1 cellular context compared by ENCODE assay signal in the genomic region with DNA sequence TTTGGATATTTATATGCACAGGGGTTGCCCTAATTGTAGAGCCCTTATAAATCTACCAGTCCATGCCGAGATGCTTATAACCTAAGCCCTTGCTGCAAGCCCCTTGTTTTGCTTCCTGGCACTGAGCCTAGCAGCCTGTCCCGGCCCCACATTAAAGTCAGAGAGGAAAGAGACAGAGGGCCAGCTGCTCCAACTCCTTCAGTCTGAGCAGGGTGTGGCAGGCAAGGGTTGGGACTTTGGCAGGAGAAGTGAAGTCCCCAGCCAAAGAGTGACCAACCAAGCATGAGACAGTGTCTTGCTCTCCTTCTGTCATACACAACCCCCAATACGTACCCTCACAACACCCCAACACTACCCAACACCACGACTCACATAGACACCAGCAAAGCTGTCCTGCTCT.
TF ChIP-seq lines count a peak whose summit lies in the region.

No MANE protein-coding gene starts in this region.

TF ChIP-seq in WTC11, 78 proteins besides CTCF, POLR2A, EP300 and RAD21 (continued from another document):
- no peak for TF ChIP-seq TCF7 (CRISPR knock-in tag; IDR thresholded peaks at IDR 0.05; ENCODE audit: low read depth)
- TF ChIP-seq, protein P1, sequence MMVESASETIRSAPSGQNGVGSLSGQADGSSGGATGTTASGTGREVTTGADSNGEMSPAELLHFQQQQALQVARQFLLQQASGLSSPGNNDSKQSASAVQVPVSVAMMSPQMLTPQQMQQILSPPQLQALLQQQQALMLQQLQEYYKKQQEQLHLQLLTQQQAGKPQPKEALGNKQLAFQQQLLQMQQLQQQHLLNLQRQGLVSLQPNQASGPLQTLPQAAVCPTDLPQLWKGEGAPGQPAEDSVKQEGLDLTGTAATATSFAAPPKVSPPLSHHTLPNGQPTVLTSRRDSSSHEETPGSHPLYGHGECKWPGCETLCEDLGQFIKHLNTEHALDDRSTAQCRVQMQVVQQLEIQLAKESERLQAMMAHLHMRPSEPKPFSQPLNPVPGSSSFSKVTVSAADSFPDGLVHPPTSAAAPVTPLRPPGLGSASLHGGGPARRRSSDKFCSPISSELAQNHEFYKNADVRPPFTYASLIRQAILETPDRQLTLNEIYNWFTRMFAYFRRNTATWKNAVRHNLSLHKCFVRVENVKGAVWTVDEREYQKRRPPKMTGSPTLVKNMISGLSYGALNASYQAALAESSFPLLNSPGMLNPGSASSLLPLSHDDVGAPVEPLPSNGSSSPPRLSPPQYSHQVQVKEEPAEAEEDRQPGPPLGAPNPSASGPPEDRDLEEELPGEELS (CRISPR knock-in tag; IDR thresholded peaks at IDR 0.05): no peak
- no peak for TF ChIP-seq ZNF396 (CRISPR knock-in tag; IDR thresholded peaks at IDR 0.05; ENCODE audit: borderline replicate concordance)
- TF ChIP-seq ZNF416 (CRISPR knock-in tag; IDR thresholded peaks at IDR 0.05): no peak
- TF ChIP-seq EMX1 (CRISPR knock-in tag; IDR thresholded peaks at IDR 0.05): no peak
